ENCODE assay signal across 2 cellular contexts in the genomic region with DNA sequence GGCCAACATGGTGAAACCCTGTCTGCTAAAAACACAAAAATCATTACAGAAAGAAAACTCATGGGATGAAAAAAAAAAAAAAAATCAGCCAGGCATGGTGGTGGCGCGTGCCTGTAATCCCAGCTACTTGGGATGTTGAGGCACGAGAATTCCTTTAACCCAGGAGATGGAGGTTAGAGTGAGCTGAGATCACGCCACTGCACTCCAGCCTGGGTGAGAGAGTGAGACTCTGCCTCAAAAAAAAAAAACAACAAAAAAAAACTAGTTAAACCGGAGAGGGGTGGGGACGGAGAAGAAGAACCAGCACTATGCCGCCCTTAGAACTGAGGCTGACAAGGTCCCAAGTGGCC.
TF ChIP-seq lines count a peak whose summit lies in the region.

No MANE protein-coding gene starts in this region.

TF ChIP-seq in HCT116, 20 proteins besides CTCF, POLR2A, EP300 and RAD21 (continued from another document):
- TF ChIP-seq, protein P1, sequence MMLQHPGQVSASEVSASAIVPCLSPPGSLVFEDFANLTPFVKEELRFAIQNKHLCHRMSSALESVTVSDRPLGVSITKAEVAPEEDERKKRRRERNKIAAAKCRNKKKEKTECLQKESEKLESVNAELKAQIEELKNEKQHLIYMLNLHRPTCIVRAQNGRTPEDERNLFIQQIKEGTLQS (IDR thresholded peaks at IDR 0.05), result no peak
- TF ChIP-seq JUND (IDR thresholded peaks at IDR 0.05) (no peak), CBX3 (IDR thresholded peaks at IDR 0.05; ENCODE audit: low read depth) (no peak), SRF (IDR thresholded peaks at IDR 0.05; ENCODE audit: low read depth) (no peak), SIN3A (IDR thresholded peaks at IDR 0.05; ENCODE audit: low read depth) (no peak), ZNF274 (IDR thresholded peaks at IDR 0.05; ENCODE audit: low read depth, low read length) (no peak), SP1 (IDR thresholded peaks at IDR 0.05; ENCODE audit: low read depth) (no peak), EGR1 (IDR thresholded peaks at IDR 0.05; ENCODE audit: low read depth) (no peak), TCF7L2 (IDR thresholded peaks at IDR 0.05; ENCODE audit: borderline replicate concordance, extremely low read depth, insufficient read depth, insufficient read length) (no peak), EZH2 (IDR thresholded peaks at IDR 0.05) (no peak), CEBPB (IDR thresholded peaks at IDR 0.05; ENCODE audit: low read depth) (no peak), POLR2AphosphoS5 (IDR thresholded peaks at IDR 0.05; ENCODE audit: low read depth, low read length) (no peak)
- TF ChIP-seq, protein P2, sequence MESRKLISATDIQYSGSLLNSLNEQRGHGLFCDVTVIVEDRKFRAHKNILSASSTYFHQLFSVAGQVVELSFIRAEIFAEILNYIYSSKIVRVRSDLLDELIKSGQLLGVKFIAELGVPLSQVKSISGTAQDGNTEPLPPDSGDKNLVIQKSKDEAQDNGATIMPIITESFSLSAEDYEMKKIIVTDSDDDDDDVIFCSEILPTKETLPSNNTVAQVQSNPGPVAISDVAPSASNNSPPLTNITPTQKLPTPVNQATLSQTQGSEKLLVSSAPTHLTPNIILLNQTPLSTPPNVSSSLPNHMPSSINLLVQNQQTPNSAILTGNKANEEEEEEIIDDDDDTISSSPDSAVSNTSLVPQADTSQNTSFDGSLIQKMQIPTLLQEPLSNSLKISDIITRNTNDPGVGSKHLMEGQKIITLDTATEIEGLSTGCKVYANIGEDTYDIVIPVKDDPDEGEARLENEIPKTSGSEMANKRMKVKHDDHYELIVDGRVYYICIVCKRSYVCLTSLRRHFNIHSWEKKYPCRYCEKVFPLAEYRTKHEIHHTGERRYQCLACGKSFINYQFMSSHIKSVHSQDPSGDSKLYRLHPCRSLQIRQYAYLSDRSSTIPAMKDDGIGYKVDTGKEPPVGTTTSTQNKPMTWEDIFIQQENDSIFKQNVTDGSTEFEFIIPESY (IDR thresholded peaks at IDR 0.05; ENCODE audit: extremely low read depth, insufficient replicate concordance, low read length), result no peak
- TF ChIP-seq, protein P3, sequence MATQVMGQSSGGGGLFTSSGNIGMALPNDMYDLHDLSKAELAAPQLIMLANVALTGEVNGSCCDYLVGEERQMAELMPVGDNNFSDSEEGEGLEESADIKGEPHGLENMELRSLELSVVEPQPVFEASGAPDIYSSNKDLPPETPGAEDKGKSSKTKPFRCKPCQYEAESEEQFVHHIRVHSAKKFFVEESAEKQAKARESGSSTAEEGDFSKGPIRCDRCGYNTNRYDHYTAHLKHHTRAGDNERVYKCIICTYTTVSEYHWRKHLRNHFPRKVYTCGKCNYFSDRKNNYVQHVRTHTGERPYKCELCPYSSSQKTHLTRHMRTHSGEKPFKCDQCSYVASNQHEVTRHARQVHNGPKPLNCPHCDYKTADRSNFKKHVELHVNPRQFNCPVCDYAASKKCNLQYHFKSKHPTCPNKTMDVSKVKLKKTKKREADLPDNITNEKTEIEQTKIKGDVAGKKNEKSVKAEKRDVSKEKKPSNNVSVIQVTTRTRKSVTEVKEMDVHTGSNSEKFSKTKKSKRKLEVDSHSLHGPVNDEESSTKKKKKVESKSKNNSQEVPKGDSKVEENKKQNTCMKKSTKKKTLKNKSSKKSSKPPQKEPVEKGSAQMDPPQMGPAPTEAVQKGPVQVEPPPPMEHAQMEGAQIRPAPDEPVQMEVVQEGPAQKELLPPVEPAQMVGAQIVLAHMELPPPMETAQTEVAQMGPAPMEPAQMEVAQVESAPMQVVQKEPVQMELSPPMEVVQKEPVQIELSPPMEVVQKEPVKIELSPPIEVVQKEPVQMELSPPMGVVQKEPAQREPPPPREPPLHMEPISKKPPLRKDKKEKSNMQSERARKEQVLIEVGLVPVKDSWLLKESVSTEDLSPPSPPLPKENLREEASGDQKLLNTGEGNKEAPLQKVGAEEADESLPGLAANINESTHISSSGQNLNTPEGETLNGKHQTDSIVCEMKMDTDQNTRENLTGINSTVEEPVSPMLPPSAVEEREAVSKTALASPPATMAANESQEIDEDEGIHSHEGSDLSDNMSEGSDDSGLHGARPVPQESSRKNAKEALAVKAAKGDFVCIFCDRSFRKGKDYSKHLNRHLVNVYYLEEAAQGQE (IDR thresholded peaks at IDR 0.05; ENCODE audit: low read depth), result no peak
- TF ChIP-seq, protein P4, sequence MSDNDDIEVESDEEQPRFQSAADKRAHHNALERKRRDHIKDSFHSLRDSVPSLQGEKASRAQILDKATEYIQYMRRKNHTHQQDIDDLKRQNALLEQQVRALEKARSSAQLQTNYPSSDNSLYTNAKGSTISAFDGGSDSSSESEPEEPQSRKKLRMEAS (IDR thresholded peaks at IDR 0.05), result no peak

TF ChIP-seq in neural cell, 6 proteins besides CTCF, POLR2A, EP300 and RAD21 (continued from another document):
- TF ChIP-seq, protein P3 (IDR thresholded peaks at IDR 0.05; ENCODE audit: borderline replicate concordance), result no peak
- TF ChIP-seq MXI1 (conservative IDR thresholded peaks at IDR 0.05; ENCODE audit: poor library complexity, severe bottlenecking) (no peak), TAF1 (IDR thresholded peaks at IDR 0.05; ENCODE audit: low read depth) (no peak), POLR2AphosphoS5 (IDR thresholded peaks at IDR 0.05) (no peak), EZH2 (IDR thresholded peaks at IDR 0.05; ENCODE audit: borderline replicate concordance, insufficient read depth, low read length, poor library complexity, severe bottlenecking) (no peak)
